Comparison of ENCODE assay signal across 17 cellular contexts in genomic region chr22:33535937-33536875, GRCh38.
A peak's percentile ranks its signal among the peaks of the same experiment; 100 is the strongest.
DNase-seq lines count a peak whose midpoint lies in the region; ATAC-seq, FAIRE-seq and TF ChIP-seq lines count a peak whose summit lies in the region.
"Had no signal": no experiment of that assay in that cellular context is flagged by ENCODE, and none has a peak within 500 bp of the region (broad histone marks: within the 10 kb centered on the region; RNA-seq: fewer than 3 reads in every experiment).

No MANE protein-coding gene starts in this region.

- no peak overlapping the region for H3K27ac Mint-ChIP-seq in chondrocyte (ENCODE audit: unreplicated experiment)

- no peaks in the 10 kb centered on the region for H3K36me3 Mint-ChIP-seq in chondrocyte (ENCODE audit: low read depth)
- H3K36me3 Mint-ChIP-seq: CD14-positive monocyte had no signal

- H3K27me3 ChIP-seq in adipocyte (replicated peaks; ENCODE audit: control insufficient read depth, insufficient read depth, low read length) = no peaks in the 10 kb centered on the region
- no peaks in the 10 kb centered on the region for H3K27me3 ChIP-seq in spleen (replicated peaks in 1 of 7)

- CTCF ChIA-PET in RWPE1 (lab: Yijun Ruan, JAX) = no interaction called here

- H3K9ac ChIP-seq in adipocyte (ENCODE audit: low read length) = peak overlapping the region; percentile 37

- FAIRE-seq in GM12892 (lab: Jason Lieb, UNC) = peak; percentile 30
- FAIRE-seq: GM12891, H1, K562 had no signal

- ATAC-seq in left ventricle myocardium superior (peak; percentile 60), HG02852 (IDR thresholded peaks at IDR 0.05; ENCODE audit: unreplicated experiment) (no peak)
- ATAC-seq: K562 had no signal

- peaks cover 47% of the 10 kb centered on the region for H3K4me1 ChIP-seq in adipocyte (ENCODE audit: control insufficient read depth, insufficient read depth, low read length)
- H3K4me1 ChIP-seq in spleen = peaks cover 0 to 21% (median 5%) of the 10 kb centered on the region in 6 donors

- H3K27me3 Mint-ChIP-seq in chondrocyte (ENCODE audit: low read depth) = no peaks in the 10 kb centered on the region

- TF ChIP-seq CTCF in spleen (IDR thresholded peaks at IDR 0.05 in 8 of 11, conservative IDR thresholded peaks at IDR 0.05 in 3 of 11) (no peak), RWPE1 (conservative IDR thresholded peaks at IDR 0.05; ENCODE audit: low read depth) (no peak), chondrocyte (IDR thresholded peaks at IDR 0.05) (no peak)

- H3K4me3 Mint-ChIP-seq in chondrocyte (ENCODE audit: unreplicated experiment) = no peak overlapping the region
- H3K4me3 Mint-ChIP-seq: CD14-positive monocyte had no signal

- DNase-seq in GM12892 (ENCODE audit: insufficient read length) = no peak
- no peak for DNase-seq in adipocyte (ENCODE audit: low read depth)
- DNase-seq in left ventricle myocardium superior = no peak
- no peak for DNase-seq in spleen
- DNase-seq in RWPE1 (ENCODE audit: low spot score) = no peak
- no peak for DNase-seq in chondrocyte (ENCODE audit: low spot score)
- DNase-seq: ACHN, AML-193, GF-D8, NCI-H1930, NCI-H2171, NCI-H774 had no signal

- POLR2A ChIA-PET in RWPE1 (lab: Yijun Ruan, JAX; ENCODE audit: low non-redundant PET) = no interaction called here

- peaks cover 4% of the 10 kb centered on the region for H3K9me3 Mint-ChIP-seq in chondrocyte (ENCODE audit: low read depth)

- H3K9me3 ChIP-seq in adipocyte (ENCODE audit: control insufficient read depth, low read length) (no peaks in the 10 kb centered on the region), spleen (no peaks in the 10 kb centered on the region)

- H3K4me3 ChIP-seq in adipocyte (ENCODE audit: low read length) (no peak overlapping the region), spleen (no peak overlapping the region)
- H3K4me3 ChIP-seq: K562 had no signal

- intact Hi-C loops in left ventricle myocardium superior (cut with micrococcal nuclease) (loop anchor here (5.0 kb wide), 1 partner anchor 491 kb away; no protein-coding TSS in a partner anchor), spleen (cut with DNase I; ENCODE audit: low total_unique reads) (no loop called here)

- TF ChIP-seq POLR2A in GM12892 (IDR thresholded peaks at IDR 0.05; ENCODE audit: low read depth, low read length) = no peak
- no peak for TF ChIP-seq POLR2A in spleen (IDR thresholded peaks at IDR 0.05)

- H3K36me3 ChIP-seq in adipocyte (ENCODE audit: control insufficient read depth, insufficient read depth, low read length, severe bottlenecking) (no peaks in the 10 kb centered on the region), spleen (no peaks in the 10 kb centered on the region)

- H3K27ac ChIP-seq in spleen (peak overlapping the region in 5 of 8 donors; percentile 1 to 46 (median 19)), RWPE1 (no peak overlapping the region)

- 81 to 91% (median 86%) methylated on average over 15 of the region's 15 CpGs for WGBS in spleen, 5 donors

- peaks cover 9% of the 10 kb centered on the region for H3K4me1 Mint-ChIP-seq in chondrocyte (ENCODE audit: low read depth)
- H3K4me1 Mint-ChIP-seq: CD14-positive monocyte had no signal
